In the genomic region with DNA sequence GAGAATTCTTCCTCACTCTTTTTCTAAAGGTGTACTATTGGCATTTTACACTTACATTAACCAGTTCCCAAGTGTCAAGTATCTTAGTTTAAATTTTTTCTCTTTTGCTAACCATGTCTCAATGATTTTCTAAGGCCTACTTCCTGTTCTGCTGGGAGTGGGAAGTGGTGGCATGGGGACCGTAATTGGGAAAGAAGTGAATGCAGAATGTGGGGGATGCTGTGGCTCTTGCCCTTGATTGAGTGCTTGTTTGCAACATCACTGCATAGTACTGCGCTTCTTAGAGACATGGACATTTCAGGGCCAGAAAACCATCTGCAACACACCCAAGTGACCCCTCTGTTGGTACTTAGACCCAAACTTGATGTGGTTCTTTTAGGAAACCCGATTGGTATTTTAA, we compare ENCODE assay signal across 20 cellular contexts.
"Had no signal": no experiment of that assay in that cellular context is flagged by ENCODE, and none has a peak within 500 bp of the region (broad histone marks: within the 10 kb centered on the region; RNA-seq: fewer than 3 reads in every experiment).

No MANE protein-coding gene starts in this region.

- ATAC-seq: activated CD8-positive, alpha-beta memory T cell treated with anti-CD3 and anti-CD28 coated beads, Interleukin-2, amount 10 ng/mL, durations not matched to agents 7 days and 5 days; activated T-helper 17 cell treated with anti-CD3 and anti-CD28 coated beads, Interleukin-2, amount 50 U/mL, for 72 hours; effector memory CD8-positive, alpha-beta T cell; left ventricle myocardium superior; natural killer cell treated with Interleukin-12 subunit alpha and Interleukin-12 subunit beta and Interleukin-15 and Interleukin-18, amount 100 ng/mL, for 72 hours; stimulated activated memory B cell treated with anti-CD40 and anti-IgM and Interleukin-4, amounts not matched to agents 10 μg/mL and 1 μg/mL and 100 μg/mL, for 72 hours had no signal

- H3K27ac ChIP-seq: esophagus squamous epithelium, testis, upper lobe of left lung had no signal

- H3K27me3 ChIP-seq: esophagus squamous epithelium, spleen, testis, upper lobe of left lung had no signal

- H3K9me3 ChIP-seq: esophagus squamous epithelium, spleen, testis, upper lobe of left lung had no signal

- H3K4me3 ChIP-seq: esophagus squamous epithelium, spleen, testis, upper lobe of left lung had no signal

- H3K4me1 ChIP-seq: esophagus squamous epithelium, testis, upper lobe of left lung had no signal

- DNase-seq: activated B cell treated with CpG ODN at 0.5 μM for 24 hours; activated CD4-positive, alpha-beta memory T cell treated with anti-CD3 and anti-CD28 coated beads, Interleukin-2, amount 10 ng/mL, durations not matched to agents 7 days and 5 days; activated CD4-positive, alpha-beta T cell treated with anti-CD3 and anti-CD28 coated beads for 4 hours; activated CD8-positive, alpha-beta memory T cell treated with anti-CD3 and anti-CD28 coated beads, Interleukin-2, amount 10 ng/mL, durations not matched to agents 7 days and 5 days; activated naive CD4-positive, alpha-beta T cell; anterior cingulate cortex; caudate nucleus; effector memory CD8-positive, alpha-beta T cell; esophagus squamous epithelium; immature natural killer cell; kidney glomerular epithelial cell; left ventricle myocardium superior; nucleus accumbens; spleen; stimulated activated CD4-positive, alpha-beta T cell treated with anti-CD3 and anti-CD28 coated beads, Interleukin-4, amount 100 ng/mL, for 4 hours; testis; upper lobe of left lung had no signal
